9 cellular contexts compared by ENCODE assay signal in genomic region chr15:40291088-40291574, GRCh38. TPM values are rescaled to one million over a fixed set of nuclear protein-coding genes. Genes with fewer than 3 reads are reported as not detected.
A peak's percentile ranks its signal among the peaks of the same experiment; 100 is the strongest.
DNase-seq lines count a peak whose midpoint lies in the region; ATAC-seq, FAIRE-seq and TF ChIP-seq lines count a peak whose summit lies in the region.
"Had no signal": no experiment of that assay in that cellular context is flagged by ENCODE, and none has a peak within 500 bp of the region (broad histone marks: within the 10 kb centered on the region; RNA-seq: fewer than 3 reads in every experiment).

No MANE protein-coding gene starts in this region.

- no peaks in the 10 kb centered on the region for H3K4me1 Mint-ChIP-seq in stimulated activated naive CD8-positive, alpha-beta T cell treated with anti-CD3 and anti-CD28 coated beads, Interleukin-15, amount 100 ng/mL, for 72 hours

- H3K27ac Mint-ChIP-seq in stimulated activated naive CD8-positive, alpha-beta T cell treated with anti-CD3 and anti-CD28 coated beads, Interleukin-15, amount 100 ng/mL, for 72 hours, result no peak overlapping the region

- peak overlapping the region; percentile 21 for H3K4me3 ChIP-seq in bronchial epithelial cell (ENCODE audit: low read depth, low read length)

- TF ChIP-seq CTCF in bronchial epithelial cell (IDR thresholded peaks at IDR 0.05; ENCODE audit: insufficient read depth, low read length, severe bottlenecking), result peak; percentile 1

- peaks cover 8% of the 10 kb centered on the region for H3K27me3 ChIP-seq in bronchial epithelial cell (ENCODE audit: control insufficient read depth, insufficient read depth, low read length)

- DNase-seq in stimulated activated naive CD8-positive, alpha-beta T cell treated with anti-CD3 and anti-CD28 coated beads, Interleukin-15, amount 100 ng/mL, for 72 hours, result no peak
- no peak for DNase-seq in stimulated activated naive CD8-positive, alpha-beta T cell treated with anti-CD3 and anti-CD28 coated beads, Interleukin-15, Interleukin-2, amounts not matched to agents 100 U/mL and 50 U/mL, for 24 hours
- DNase-seq in bronchial epithelial cell (ENCODE audit: low read depth) (peak; percentile 43), left colon (peak; percentile 62 to 75), KG1 (lab: John Stamatoyannopoulos, UW) (no peak), activated gamma-delta T cell treated with Interleukin-2 at 50 U/mL for 16 hours (no peak), NCI-H1694 treated with DMSO at 0.1 percent for 48 hours (lab: John Stamatoyannopoulos, UW) (no peak)

- H3K4me3 Mint-ChIP-seq in stimulated activated naive CD8-positive, alpha-beta T cell treated with anti-CD3 and anti-CD28 coated beads, Interleukin-15, amount 100 ng/mL, for 72 hours, result no peak overlapping the region

- peak; percentile 37 for ATAC-seq in stimulated activated naive CD8-positive, alpha-beta T cell treated with anti-CD3 and anti-CD28 coated beads, Interleukin-15, amount 100 ng/mL, for 72 hours
- no peak for ATAC-seq in stimulated activated naive CD8-positive, alpha-beta T cell treated with anti-CD3 and anti-CD28 coated beads, Interleukin-15, Interleukin-2, amounts not matched to agents 100 U/mL and 50 U/mL, for 24 hours
- ATAC-seq in left colon, result peak; percentile 79
- no peak for ATAC-seq in HG03460 (IDR thresholded peaks at IDR 0.05; ENCODE audit: unreplicated experiment)

- H3K36me3 ChIP-seq in bronchial epithelial cell (ENCODE audit: control insufficient read depth, insufficient read depth, low read length), result no peaks in the 10 kb centered on the region

- FAIRE-seq in bronchial epithelial cell (lab: Jason Lieb, UNC), result no peak

- intact Hi-C loops in left colon (cut with DNase I, micrococcal nuclease), result no loop called here

- no peaks in the 10 kb centered on the region for H3K27me3 Mint-ChIP-seq in stimulated activated naive CD8-positive, alpha-beta T cell treated with anti-CD3 and anti-CD28 coated beads, Interleukin-15, amount 100 ng/mL, for 72 hours

- H3K9me3 Mint-ChIP-seq in stimulated activated naive CD8-positive, alpha-beta T cell treated with anti-CD3 and anti-CD28 coated beads, Interleukin-15, amount 100 ng/mL, for 72 hours, result no peaks in the 10 kb centered on the region

RNA-seq across cellular contexts. Expression of gene ANKRD63, which starts 8.3 kb away (rescaled TPM):
- total RNA-seq in bronchial epithelial cell (not detected in 2 replicates), left colon (not detected)
- total RNA-seq: dermis microvascular lymphatic vessel endothelial cell had no signal

RNA-seq across cellular contexts. Expression of gene PLCB2, which starts 16.6 kb away (rescaled TPM):
- total RNA-seq in bronchial epithelial cell (not detected in 2 replicates), left colon (10 to 100 TPM in 1 of 2 donors, 1 to 10 TPM in 1; 6.0 to 11.2 TPM)
- total RNA-seq: dermis microvascular lymphatic vessel endothelial cell had no signal

RNA-seq across cellular contexts. Expression of gene INAFM2, which starts 32.4 kb away (rescaled TPM):
- total RNA-seq in bronchial epithelial cell (6.3 and 6.8 TPM in 2 replicates), left colon (10 to 100 TPM; 18.1 to 26.9 TPM)

RNA-seq across cellular contexts. Expression of gene CCDC9B, which starts 49.6 kb away (rescaled TPM):
- total RNA-seq in bronchial epithelial cell (12.1 and 17.3 TPM in 2 replicates), left colon (10 to 100 TPM; 28.1 to 43.5 TPM)

RNA-seq across cellular contexts. Expression of gene PAK6, which starts 52.3 kb away (rescaled TPM):
- total RNA-seq in bronchial epithelial cell (11.6 and 11.8 TPM in 2 replicates), left colon (1 to 10 TPM; 2.5 to 3.2 TPM)
- total RNA-seq: dermis microvascular lymphatic vessel endothelial cell had no signal

Comparison
In these comparisons a context has a peak if more than half of its experiments do, and no peak if none do; other contexts are left out.
1. ATAC-seq: peak in stimulated activated naive CD8-positive, alpha-beta T cell treated with anti-CD3 and anti-CD28 coated beads, Interleukin-15, amount 100 ng/mL, for 72 hours (single experiment) and left colon (single experiment); none in stimulated activated naive CD8-positive, alpha-beta T cell treated with anti-CD3 and anti-CD28 coated beads, Interleukin-15, Interleukin-2, amounts not matched to agents 100 U/mL and 50 U/mL, for 24 hours (single experiment) and HG03460 (single experiment).
2. DNase-seq: peak in bronchial epithelial cell (single experiment) and left colon (2 of 2); none in stimulated activated naive CD8-positive, alpha-beta T cell treated with anti-CD3 and anti-CD28 coated beads, Interleukin-15, amount 100 ng/mL, for 72 hours (0 of 2), stimulated activated naive CD8-positive, alpha-beta T cell treated with anti-CD3 and anti-CD28 coated beads, Interleukin-15, Interleukin-2, amounts not matched to agents 100 U/mL and 50 U/mL, for 24 hours (single experiment), KG1 (single experiment), activated gamma-delta T cell treated with Interleukin-2 at 50 U/mL for 16 hours (single experiment) and NCI-H1694 treated with DMSO at 0.1 percent for 48 hours (single experiment).